18 cellular contexts compared by ENCODE assay signal in genomic region chr4:139607302-139608060, GRCh38. TPM values are rescaled to one million over a fixed set of nuclear protein-coding genes. Genes with fewer than 3 reads are reported as not detected.
DNase-seq lines count a peak whose midpoint lies in the region; ATAC-seq and TF ChIP-seq lines count a peak whose summit lies in the region.
"Had no signal": no experiment of that assay in that cellular context is flagged by ENCODE, and none has a peak within 500 bp of the region (broad histone marks: within the 10 kb centered on the region; RNA-seq: fewer than 3 reads in every experiment).

No MANE protein-coding gene starts in this region.

- H3K27ac Mint-ChIP-seq in activated naive CD4-positive, alpha-beta T cell treated with anti-CD3 and anti-CD28 coated beads, Interleukin-2, amount 50 U/mL, for 24 hours = no peak overlapping the region
- no peak overlapping the region for H3K27ac Mint-ChIP-seq in activated naive CD4-positive, alpha-beta T cell treated with anti-CD3 and anti-CD28 coated beads, Interleukin-2, amount 50 U/mL, for 72 hours
- no peak overlapping the region for H3K27ac Mint-ChIP-seq in T-helper 17 cell
- H3K27ac Mint-ChIP-seq in type B pancreatic cell = peak overlapping the region; percentile 6
- H3K27ac Mint-ChIP-seq: IgD-negative memory B cell had no signal

- no peaks in the 10 kb centered on the region for H3K9me3 ChIP-seq in T-helper 17 cell (ENCODE audit: control insufficient read depth, low read length, poor library complexity, severe bottlenecking)

- H3K4me1 Mint-ChIP-seq in activated naive CD4-positive, alpha-beta T cell treated with anti-CD3 and anti-CD28 coated beads, Interleukin-2, amount 50 U/mL, for 24 hours = peaks cover 17% of the 10 kb centered on the region
- H3K4me1 Mint-ChIP-seq in T-helper 17 cell (peaks cover 9% of the 10 kb centered on the region), type B pancreatic cell (ENCODE audit: unreplicated experiment) (peaks cover 17% of the 10 kb centered on the region)

- H3K9me3 Mint-ChIP-seq in activated naive CD4-positive, alpha-beta T cell treated with anti-CD3 and anti-CD28 coated beads, Interleukin-2, amount 50 U/mL, for 24 hours = no peaks in the 10 kb centered on the region
- peaks cover 14 to 18% of the 10 kb centered on the region in 2 donors for H3K9me3 Mint-ChIP-seq in activated naive CD4-positive, alpha-beta T cell treated with anti-CD3 and anti-CD28 coated beads, Interleukin-2, amount 50 U/mL, for 72 hours
- no peaks in the 10 kb centered on the region for H3K9me3 Mint-ChIP-seq in type B pancreatic cell
- H3K9me3 Mint-ChIP-seq: IgD-negative memory B cell, nephron had no signal

- DNase-seq in activated naive CD4-positive, alpha-beta T cell treated with anti-CD3 and anti-CD28 coated beads, Interleukin-2, amount 50 U/mL, for 72 hours (ENCODE audit: low spot score in 2 of 2) = no peak
- no peak for DNase-seq in T-helper 17 cell
- peak; percentile 15 for DNase-seq in fibroblast of peridontal ligament (ENCODE audit: extremely low read depth)
- no peak for DNase-seq in type B pancreatic cell (ENCODE audit: extremely low spot score, unreplicated experiment)
- no peak for DNase-seq in Right ventricle myocardium superior
- DNase-seq: activated CD8-positive, alpha-beta memory T cell treated with anti-CD3 and anti-CD28 coated beads, Interleukin-2, amount 50 U/mL, for 48 hours; activated naive CD4-positive, alpha-beta T cell treated with anti-CD3 and anti-CD28 coated beads, Interleukin-2, amount 50 U/mL, for 16 hours; effector CD8-positive, alpha-beta T cell; H7; NCI-H1417; NCI-H2171 treated with DMSO at 0.1 percent for 48 hours; right cardiac atrium had no signal

- peak overlapping the region; percentile 79 for H3K4me3 Mint-ChIP-seq in activated naive CD4-positive, alpha-beta T cell treated with anti-CD3 and anti-CD28 coated beads, Interleukin-2, amount 50 U/mL, for 24 hours
- H3K4me3 Mint-ChIP-seq in T-helper 17 cell (peak overlapping the region; percentile 22), type B pancreatic cell (no peak overlapping the region)

- no peak for TF ChIP-seq CTCF in type B pancreatic cell (conservative IDR thresholded peaks at IDR 0.05)

- H3K27me3 Mint-ChIP-seq in activated naive CD4-positive, alpha-beta T cell treated with anti-CD3 and anti-CD28 coated beads, Interleukin-2, amount 50 U/mL, for 24 hours = peaks cover 2% of the 10 kb centered on the region
- H3K27me3 Mint-ChIP-seq in T-helper 17 cell (peaks cover 19% of the 10 kb centered on the region), type B pancreatic cell (peaks cover 7% of the 10 kb centered on the region)

- intact Hi-C loops in Right ventricle myocardium superior (cut with DNase I) = no loop called here

- no peak for ATAC-seq in activated naive CD4-positive, alpha-beta T cell treated with anti-CD3 and anti-CD28 coated beads, Interleukin-2, amount 50 U/mL, for 72 hours
- ATAC-seq in T-helper 17 cell (no peak), GM21576 (IDR thresholded peaks at IDR 0.05; ENCODE audit: unreplicated experiment) (no peak), Right ventricle myocardium superior (ENCODE audit: poor library complexity) (no peak), HG02610 (IDR thresholded peaks at IDR 0.05; ENCODE audit: unreplicated experiment) (no peak)

- H3K36me3 Mint-ChIP-seq in activated naive CD4-positive, alpha-beta T cell treated with anti-CD3 and anti-CD28 coated beads, Interleukin-2, amount 50 U/mL, for 24 hours = no peaks in the 10 kb centered on the region
- H3K36me3 Mint-ChIP-seq in activated naive CD4-positive, alpha-beta T cell treated with anti-CD3 and anti-CD28 coated beads, Interleukin-2, amount 50 U/mL, for 72 hours = peaks cover 15 to 16% of the 10 kb centered on the region in 2 donors
- H3K36me3 Mint-ChIP-seq in T-helper 17 cell (ENCODE audit: low read depth) = peaks cover 7% of the 10 kb centered on the region
- no peaks in the 10 kb centered on the region for H3K36me3 Mint-ChIP-seq in type B pancreatic cell

RNA-seq across cellular contexts. Expression of gene SETD7, which starts 51.5 kb away (rescaled TPM):
- 10 to 100 TPM in 1 of 2 donors, 1 to 10 TPM in 1; 8.8 to 15.6 TPM for total RNA-seq in activated naive CD4-positive, alpha-beta T cell treated with anti-CD3 and anti-CD28 coated beads, Interleukin-2, amount 50 U/mL, for 72 hours
- 10 to 100 TPM; 29.7 to 37.9 TPM for total RNA-seq in T-helper 17 cell
- 17.0 and 28.2 TPM in 2 replicates for total RNA-seq in type B pancreatic cell (ENCODE audit: low replicate concordance)
- total RNA-seq in Right ventricle myocardium superior = 46.3 TPM

RNA-seq across cellular contexts. Expression of gene MGST2, which starts 58.1 kb away (rescaled TPM):
- total RNA-seq in activated naive CD4-positive, alpha-beta T cell treated with anti-CD3 and anti-CD28 coated beads, Interleukin-2, amount 50 U/mL, for 72 hours = 10 to 100 TPM; 18.0 to 40.4 TPM
- 1 to 10 TPM; 1.6 to 3.1 TPM for total RNA-seq in T-helper 17 cell
- total RNA-seq in type B pancreatic cell (ENCODE audit: low replicate concordance) = 43.2 and 63.3 TPM in 2 replicates
- total RNA-seq in Right ventricle myocardium superior = 106 TPM
- total RNA-seq: G401 had no signal

Comparison
In these comparisons a context has a peak if more than half of its experiments do, and no peak if none do; other contexts are left out.
1. RNA of gene MGST2, which starts 58.1 kb away (total RNA-seq): 106 TPM in Right ventricle myocardium superior (single experiment), 43.2 to 63.3 TPM in type B pancreatic cell and 18.0 to 40.4 TPM in activated naive CD4-positive, alpha-beta T cell treated with anti-CD3 and anti-CD28 coated beads, Interleukin-2, amount 50 U/mL, for 72 hours; 1.6 to 3.1 TPM in T-helper 17 cell; every median in the first group is over 4 times any median in the second.